1 cellular context compared by ENCODE assay signal in genomic region chr16:54281535-54282201, GRCh38.
TF ChIP-seq lines count a peak whose summit lies in the region.

No MANE protein-coding gene starts in this region.

TF ChIP-seq in SK-N-SH treated with all-trans-retinoic acid at 6 μM for 48 hours, 23 proteins besides CTCF, POLR2A, EP300 and RAD21 (continued from another document):
- TF ChIP-seq, protein P1, sequence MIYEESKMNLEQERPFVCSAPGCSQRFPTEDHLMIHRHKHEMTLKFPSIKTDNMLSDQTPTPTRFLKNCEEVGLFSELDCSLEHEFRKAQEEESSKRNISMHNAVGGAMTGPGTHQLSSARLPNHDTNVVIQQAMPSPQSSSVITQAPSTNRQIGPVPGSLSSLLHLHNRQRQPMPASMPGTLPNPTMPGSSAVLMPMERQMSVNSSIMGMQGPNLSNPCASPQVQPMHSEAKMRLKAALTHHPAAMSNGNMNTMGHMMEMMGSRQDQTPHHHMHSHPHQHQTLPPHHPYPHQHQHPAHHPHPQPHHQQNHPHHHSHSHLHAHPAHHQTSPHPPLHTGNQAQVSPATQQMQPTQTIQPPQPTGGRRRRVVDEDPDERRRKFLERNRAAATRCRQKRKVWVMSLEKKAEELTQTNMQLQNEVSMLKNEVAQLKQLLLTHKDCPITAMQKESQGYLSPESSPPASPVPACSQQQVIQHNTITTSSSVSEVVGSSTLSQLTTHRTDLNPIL (CRISPR knock-in tag; IDR thresholded peaks at IDR 0.05; ENCODE audit: low read depth) = no peak
- TF ChIP-seq GLIS3 (CRISPR knock-in tag; IDR thresholded peaks at IDR 0.05) (no peak), ZNF8 (CRISPR knock-in tag; IDR thresholded peaks at IDR 0.05) (no peak), ESRRG (CRISPR knock-in tag; IDR thresholded peaks at IDR 0.05) (no peak)
